14 cellular contexts compared by ENCODE assay signal in the genomic region with DNA sequence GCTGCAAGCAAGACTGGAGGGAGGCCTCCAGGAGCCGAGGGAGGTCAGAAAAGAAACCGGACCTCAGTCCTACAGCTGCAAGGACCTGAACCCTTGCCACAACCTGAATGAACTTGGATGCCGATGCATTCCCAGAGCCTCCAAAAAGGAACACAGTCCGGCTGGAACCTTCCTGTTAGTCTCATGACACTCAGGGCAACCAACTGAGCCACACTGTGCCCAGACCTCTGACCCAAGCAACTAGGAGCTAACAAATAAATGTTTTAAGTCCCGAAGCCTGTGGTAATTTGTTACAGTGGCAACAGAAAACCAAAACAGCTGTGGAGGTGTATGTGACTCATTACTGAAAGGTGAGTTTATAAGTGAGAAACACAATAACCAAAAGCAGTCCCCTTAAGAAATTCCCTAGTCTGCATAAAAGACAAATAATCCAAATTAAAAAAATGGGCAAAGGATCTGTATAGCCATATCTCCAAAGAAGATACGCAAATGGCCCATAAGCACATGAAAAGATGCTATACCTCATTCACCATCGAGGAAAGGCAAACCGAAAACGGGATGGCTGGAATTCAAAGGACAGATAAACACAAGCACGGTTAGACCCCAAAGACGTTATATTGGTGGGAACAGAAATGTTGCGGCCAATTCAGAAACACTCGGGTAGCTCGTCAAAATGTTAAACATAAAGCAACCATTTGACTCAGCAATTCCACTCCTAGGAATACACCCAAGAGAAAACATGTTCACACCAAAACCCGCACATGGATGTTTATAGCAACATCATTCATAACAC. TPM values are rescaled to one million over a fixed set of nuclear protein-coding genes. Genes with fewer than 3 reads are reported as not detected.
DNase-seq lines count a peak whose midpoint lies in the region; ATAC-seq, FAIRE-seq and TF ChIP-seq lines count a peak whose summit lies in the region.
"Had no signal": no experiment of that assay in that cellular context is flagged by ENCODE, and none has a peak within 500 bp of the region (broad histone marks: within the 10 kb centered on the region; RNA-seq: fewer than 3 reads in every experiment).

No MANE protein-coding gene starts in this region.

- H3K4me3 Mint-ChIP-seq in GM23338, result peak overlapping the region; percentile 20; the same call in 2 of the 3 replicates
- H3K4me3 Mint-ChIP-seq in astrocyte (ENCODE audit: unreplicated experiment), result no peak overlapping the region
- H3K4me3 Mint-ChIP-seq in nephron, result no peak overlapping the region
- H3K4me3 Mint-ChIP-seq: type B pancreatic cell had no signal

- H3K4me1 ChIP-seq in GM23338 (ENCODE audit: insufficient read depth) (peaks cover 77% of the 10 kb centered on the region), astrocyte (ENCODE audit: insufficient read depth, low read length) (peaks cover 59% of the 10 kb centered on the region)

- H3K4me1 Mint-ChIP-seq in GM23338, result peaks cover 87% of the 10 kb centered on the region
- peaks cover 65% of the 10 kb centered on the region for H3K4me1 Mint-ChIP-seq in astrocyte (ENCODE audit: low read depth, unreplicated experiment)
- H3K4me1 Mint-ChIP-seq in nephron, result peaks cover 64% of the 10 kb centered on the region

- H4K20me1 ChIP-seq in GM23338 (replicated peaks; ENCODE audit: insufficient read depth), result no peaks in the 10 kb centered on the region
- peaks cover 20% of the 10 kb centered on the region for H4K20me1 ChIP-seq in astrocyte (ENCODE audit: insufficient read depth, low read length)

- no peak overlapping the region for H3K9ac ChIP-seq in astrocyte (ENCODE audit: low read length)

- H3K9me2 ChIP-seq in GM23338 (ENCODE audit: insufficient read depth), result no peaks in the 10 kb centered on the region

- no peak for ATAC-seq in GM23338

- peak; percentile 35 for DNase-seq in GM10266 (ENCODE audit: extremely low spot score)
- no peak for DNase-seq in GM23338 (ENCODE audit: low spot score)
- DNase-seq in astrocyte (ENCODE audit: low read depth), result peak; percentile 4
- no peak for DNase-seq in NCI-H82 treated with DMSO at 0.1 percent for 48 hours (lab: John Stamatoyannopoulos, UW; ENCODE audit: unreplicated experiment)
- no peak for DNase-seq in stimulated activated naive CD4-positive, alpha-beta T cell (lab: John Stamatoyannopoulos, UW)
- DNase-seq in GOT3 (lab: John Stamatoyannopoulos, UW), result no peak
- DNase-seq in GM19239 (ENCODE audit: insufficient read length, low spot score), result no peak
- DNase-seq: activated T-cell treated with anti-CD3 and anti-CD28 coated beads, Interleukin-2, amount 50 U/mL, for 48 hours; caudate nucleus; COR-L47; psoas muscle had no signal

- H2AFZ ChIP-seq in GM23338 (no peak overlapping the region), astrocyte (ENCODE audit: low read depth, low read length) (no peak overlapping the region)

- H3K36me3 Mint-ChIP-seq in GM23338 (ENCODE audit: low read depth) (no peaks in the 10 kb centered on the region; the same call in 1 of the 3 replicates), astrocyte (ENCODE audit: low read depth, unreplicated experiment) (peaks cover 8% of the 10 kb centered on the region), nephron (ENCODE audit: low read depth) (peaks cover 6% of the 10 kb centered on the region)

- H3K4me3 ChIP-seq in GM23338, result no peak overlapping the region
- no peak overlapping the region for H3K4me3 ChIP-seq in astrocyte (ENCODE audit: insufficient read depth, low read depth, low read length)
- H3K4me3 ChIP-seq: psoas muscle had no signal

- H3K27ac Mint-ChIP-seq in GM23338 (peak overlapping the region; percentile 87), astrocyte (ENCODE audit: unreplicated experiment) (peak overlapping the region; percentile 38), nephron (peak overlapping the region; percentile 26 to 29 (median 28))
- H3K27ac Mint-ChIP-seq: type B pancreatic cell had no signal

- peak overlapping the region; percentile 96 for H3K27ac ChIP-seq in GM23338 (ENCODE audit: low read depth)
- H3K27ac ChIP-seq in astrocyte (ENCODE audit: low read depth, low read length), result peak overlapping the region; percentile 91

- H3K27me3 ChIP-seq in GM23338 (ENCODE audit: insufficient read depth) (no peaks in the 10 kb centered on the region), astrocyte (ENCODE audit: insufficient read depth, low read length) (no peaks in the 10 kb centered on the region)

- H3K4me2 ChIP-seq in GM23338 (peak overlapping the region; percentile 41), astrocyte (ENCODE audit: low read length) (no peak overlapping the region)

- H3K9me3 Mint-ChIP-seq in GM23338, result no peaks in the 10 kb centered on the region
- H3K9me3 Mint-ChIP-seq in astrocyte (ENCODE audit: unreplicated experiment), result no peaks in the 10 kb centered on the region
- no peaks in the 10 kb centered on the region for H3K9me3 Mint-ChIP-seq in nephron
- H3K9me3 Mint-ChIP-seq: type B pancreatic cell had no signal

- H3K36me3 ChIP-seq in GM23338 (ENCODE audit: insufficient read depth) (no peaks in the 10 kb centered on the region), astrocyte (ENCODE audit: insufficient read depth, low read length) (no peaks in the 10 kb centered on the region)

- TF ChIP-seq CTCF in GM10266 (IDR thresholded peaks at IDR 0.05; ENCODE audit: control insufficient read depth, insufficient read depth, low read depth, missing control alignments), result no peak
- no peak for TF ChIP-seq CTCF in GM23338 (conservative IDR thresholded peaks at IDR 0.05; ENCODE audit: low read depth in 2 of 2)
- no peak for TF ChIP-seq CTCF in astrocyte (IDR thresholded peaks at IDR 0.05; ENCODE audit: insufficient read depth, low read depth, low read length)
- TF ChIP-seq CTCF in nephron (IDR thresholded peaks at IDR 0.05; ENCODE audit: unreplicated experiment in 3 of 3), result no peak

- peaks cover 17% of the 10 kb centered on the region for H3F3A ChIP-seq in GM23338 (replicated peaks; ENCODE audit: low read depth)

- H3K9me3 ChIP-seq in astrocyte (ENCODE audit: insufficient read depth, low read depth, low read length), result no peaks in the 10 kb centered on the region
- H3K9me3 ChIP-seq: psoas muscle had no signal

- FAIRE-seq in astrocyte (lab: Jason Lieb, UNC), result no peak
- FAIRE-seq in GM19239 (lab: Jason Lieb, UNC), result no peak
- FAIRE-seq: TTC549 had no signal

- H3K27me3 Mint-ChIP-seq in GM23338 (ENCODE audit: insufficient read depth, low read depth, poor library complexity), result peaks cover 29% of the 10 kb centered on the region
- H3K27me3 Mint-ChIP-seq in astrocyte (ENCODE audit: low read depth, unreplicated experiment), result no peaks in the 10 kb centered on the region
- no peaks in the 10 kb centered on the region for H3K27me3 Mint-ChIP-seq in nephron (ENCODE audit: low read depth)
- H3K27me3 Mint-ChIP-seq: type B pancreatic cell had no signal

- H3K79me2 ChIP-seq in GM23338 (replicated peaks; ENCODE audit: insufficient read depth) (peaks cover 91% of the 10 kb centered on the region), astrocyte (ENCODE audit: insufficient read depth, low read length) (peaks cover 75% of the 10 kb centered on the region)

TF ChIP-seq in GM23338, 12 proteins besides CTCF, POLR2A, EP300 and RAD21 (continues in another document):
- TF ChIP-seq JUNB (IDR thresholded peaks at IDR 0.05; ENCODE audit: unreplicated experiment), result no peak
- no peak for TF ChIP-seq NANOG (IDR thresholded peaks at IDR 0.05; ENCODE audit: borderline replicate concordance)
- no peak for TF ChIP-seq ZNF331 (CRISPR knock-in tag; IDR thresholded peaks at IDR 0.05; ENCODE audit: low read depth)
- no peak for TF ChIP-seq CREB1 (CRISPR knock-in tag; IDR thresholded peaks at IDR 0.05; ENCODE audit: low read depth)
- no peak for TF ChIP-seq POLR2AphosphoS5 (IDR thresholded peaks at IDR 0.05; ENCODE audit: low read depth)
- no peak for TF ChIP-seq EZH2 (IDR thresholded peaks at IDR 0.05; ENCODE audit: low read depth, unreplicated experiment)

RNA-seq across cellular contexts. Expression of a gene that starts 24.8 kb away (rescaled TPM):
- total RNA-seq in GM23338 (2014; rRNA removed; shearing (Covaris generic)), result 87.7 and 99.8 TPM in 2 replicates
- 24.0 and 25.2 TPM in 2 replicates for polyA plus RNA-seq in GM23338 (2016; fragmentation: Nextera tagmentation; extraction: Ambion mirVana)
- total RNA-seq in astrocyte, result 67.2 and 72.7 TPM in 2 replicates

Comparison
In these comparisons a context has a peak if more than half of its experiments do, and no peak if none do; other contexts are left out.
1. DNase-seq: peak in GM10266 (single experiment) and astrocyte (single experiment); none in GM23338 (single experiment), NCI-H82 treated with DMSO at 0.1 percent for 48 hours (single experiment), stimulated activated naive CD4-positive, alpha-beta T cell (0 of 6), GOT3 (single experiment) and GM19239 (single experiment).
2. H3K27ac Mint-ChIP-seq: peak in every context shown above with its lines; median percentile 87 in GM23338; 38 in astrocyte; 28 in nephron.